In genomic region chr3:188888321-188889056, GRCh38 we compare ENCODE assay signal across 1 cellular context.
TF ChIP-seq lines count a peak whose summit lies in the region.

No MANE protein-coding gene starts in this region.

TF ChIP-seq in SK-N-SH treated with all-trans-retinoic acid at 6 μM for 48 hours, 23 proteins besides CTCF, POLR2A, EP300 and RAD21 (continued from another document):
- TF ChIP-seq TSHZ2 (CRISPR knock-in tag; IDR thresholded peaks at IDR 0.05) (no peak), PPARA (CRISPR knock-in tag; IDR thresholded peaks at IDR 0.05; ENCODE audit: borderline replicate concordance) (no peak), ZFP30 (CRISPR knock-in tag; IDR thresholded peaks at IDR 0.05) (no peak), TCF4 (CRISPR knock-in tag; IDR thresholded peaks at IDR 0.05; ENCODE audit: borderline replicate concordance) (no peak)
